Comparison of ENCODE assay signal across 1 cellular context in genomic region chr16:57499941-57500340, GRCh38. TPM values are rescaled to one million over a fixed set of nuclear protein-coding genes. Genes with fewer than 3 reads are reported as not detected.
"Had no signal": no experiment of that assay in that cellular context is flagged by ENCODE, and none has a peak within 500 bp of the region (broad histone marks: within the 10 kb centered on the region; RNA-seq: fewer than 3 reads in every experiment).

No MANE protein-coding gene starts in this region.

RNA-seq across cellular contexts. Expression of gene ADGRG5, which starts 42.5 kb away (rescaled TPM):
- total RNA-seq: SJCRH30 had no signal
